ENCODE assay signal across 8 cellular contexts in the genomic region with DNA sequence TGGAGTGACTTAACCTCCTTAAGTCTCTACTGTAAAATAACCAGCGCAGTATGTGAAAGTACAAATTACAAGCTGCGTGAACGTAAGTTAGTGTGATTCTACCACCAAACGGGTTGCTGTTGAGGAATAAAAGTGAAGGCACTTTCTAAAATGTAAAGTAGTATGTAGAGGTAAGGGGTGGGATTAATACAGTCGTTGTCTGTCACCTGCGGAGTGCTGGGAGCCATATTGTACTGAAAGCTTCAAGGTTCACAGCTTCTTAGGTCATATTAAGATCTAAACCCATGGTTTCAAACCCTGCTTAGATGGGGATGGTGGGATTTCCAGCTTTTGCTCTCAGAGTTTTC. TPM values are rescaled to one million over a fixed set of nuclear protein-coding genes. Genes with fewer than 3 reads are reported as not detected.
DNase-seq lines count a peak whose midpoint lies in the region; ATAC-seq, FAIRE-seq and TF ChIP-seq lines count a peak whose summit lies in the region.

No MANE protein-coding gene starts in this region.

- H3K4ac ChIP-seq in trophoblast cell (ENCODE audit: low read depth, low read length), result peak overlapping the region; percentile 78

- POLR2A ChIA-PET in PC-9 (lab: Charles Lee; ENCODE audit: unreplicated experiment), result interaction anchor here (0.6 kb wide), 1 partner anchor 1123 kb away, joined by 9 read pairs; no protein-coding TSS in a partner anchor

- H3K4me3 ChIP-seq in PC-9, result peak overlapping the region; percentile 75
- H3K4me3 ChIP-seq in trophoblast cell (ENCODE audit: low read depth, low read length), result no peak overlapping the region

- no peak overlapping the region for H4K12ac ChIP-seq in trophoblast cell (ENCODE audit: low read depth, low read length)

- H3K4me2 ChIP-seq in PC-9 (peak overlapping the region; percentile 96), trophoblast cell (ENCODE audit: low read length) (peak overlapping the region; percentile 97)

- intact Hi-C loops in PC-9 (cut with micrococcal nuclease; ENCODE audit: unreplicated experiment), result loop anchor here (5.0 kb wide), 1 partner anchor 230 kb away; no protein-coding TSS in a partner anchor

- H3K27ac Mint-ChIP-seq in endothelial cell (ENCODE audit: unreplicated experiment), result peak overlapping the region; percentile 99

- H4K20me1 ChIP-seq in PC-9 (ENCODE audit: insufficient read depth), result no peaks in the 10 kb centered on the region; the same call in 1 of the 2 replicates

- H2AK5ac ChIP-seq in trophoblast cell (ENCODE audit: low read length), result no peak overlapping the region

- no peak for FAIRE-seq in D721Med (lab: Jason Lieb, UNC)

- TF ChIP-seq POLR2A in GM18505 (IDR thresholded peaks at IDR 0.05; ENCODE audit: borderline replicate concordance, extremely low read depth, insufficient read depth, insufficient read length), result peak; percentile 39

- H3K9me3 ChIP-seq in PC-9 (ENCODE audit: insufficient read depth, low read depth), result no peaks in the 10 kb centered on the region
- H3K9me3 ChIP-seq in trophoblast cell (ENCODE audit: insufficient read depth, low read depth, low read length), result no peaks in the 10 kb centered on the region

- peak overlapping the region; percentile 90 for H3K9ac ChIP-seq in trophoblast cell (ENCODE audit: low read length)

- no peak for DNase-seq in PC-9
- no peak for DNase-seq in endothelial cell (ENCODE audit: low spot score)
- no peak for DNase-seq in trophoblast cell
- no peak for DNase-seq in cortex of kidney (lab: John Stamatoyannopoulos, UW)
- DNase-seq in NCI-H345 (lab: John Stamatoyannopoulos, UW), result no peak
- no peak for DNase-seq in D721Med (ENCODE audit: insufficient read length, low spot score)

- no peaks in the 10 kb centered on the region for H3K9me2 ChIP-seq in PC-9 (ENCODE audit: insufficient read depth)

- no peak overlapping the region for H4K8ac ChIP-seq in trophoblast cell (ENCODE audit: low read depth, low read length)

- H3K23ac ChIP-seq in trophoblast cell (ENCODE audit: low read length), result no peak overlapping the region

- no CpG with 5 or more reads among the region's 6 CpGs for WGBS in trophoblast cell (ENCODE audit: extremely low coverage, insufficient coverage, insufficient read length)

- no peaks in the 10 kb centered on the region for H3K27me3 ChIP-seq in PC-9 (ENCODE audit: insufficient read depth, low read depth)
- H3K27me3 ChIP-seq in trophoblast cell (ENCODE audit: insufficient read depth, low read length), result no peaks in the 10 kb centered on the region

- H2BK5ac ChIP-seq in trophoblast cell (ENCODE audit: low read depth, low read length, poor library complexity), result no peak overlapping the region

- H3K18ac ChIP-seq in trophoblast cell (ENCODE audit: low read length), result no peak overlapping the region

- BruUV-seq in PC-9 (replicated peaks; lab: Mats Ljungman, UMichigan), result no TSS peak

- no peak overlapping the region for H2BK12ac ChIP-seq in trophoblast cell (ENCODE audit: low read length)

- no peak overlapping the region for H2BK120ac ChIP-seq in trophoblast cell (ENCODE audit: insufficient read depth, low read length, poor library complexity)

- H3K4me1 Mint-ChIP-seq in endothelial cell (ENCODE audit: unreplicated experiment), result peaks cover 35% of the 10 kb centered on the region

- H3K27me3 Mint-ChIP-seq in endothelial cell (ENCODE audit: unreplicated experiment), result peaks cover 15% of the 10 kb centered on the region

- H4K91ac ChIP-seq in trophoblast cell (ENCODE audit: low read depth, low read length), result no peak overlapping the region

- H3K14ac ChIP-seq in trophoblast cell (ENCODE audit: low read length), result no peak overlapping the region

- H3K36me3 Mint-ChIP-seq in endothelial cell (ENCODE audit: low read depth, unreplicated experiment), result peaks cover 6% of the 10 kb centered on the region

- H3K4me3 Mint-ChIP-seq in endothelial cell (ENCODE audit: unreplicated experiment), result peak overlapping the region; percentile 100

- peaks cover 15% of the 10 kb centered on the region for H3K79me1 ChIP-seq in trophoblast cell (ENCODE audit: low read length)

- peaks cover 23% of the 10 kb centered on the region; the same call in 1 of the 2 replicates for H3F3A ChIP-seq in PC-9 (ENCODE audit: insufficient read depth, low read depth)

- no peaks in the 10 kb centered on the region for H3K36me3 ChIP-seq in PC-9 (ENCODE audit: low read depth)
- H3K36me3 ChIP-seq in trophoblast cell (ENCODE audit: control insufficient read depth in 1 of 2, insufficient read depth in 2 of 2, low read length in 2 of 2), result peaks cover 3 to 5% of the 10 kb centered on the region in 2 experiments

- no peak for TF ChIP-seq CTCF in PC-9 (conservative IDR thresholded peaks at IDR 0.05)
- no peak for TF ChIP-seq CTCF in endothelial cell (IDR thresholded peaks at IDR 0.05; ENCODE audit: unreplicated experiment)
- no peak for TF ChIP-seq CTCF in D721Med (IDR thresholded peaks at IDR 0.05; ENCODE audit: insufficient read depth, missing control alignments)

- H3K79me2 ChIP-seq in PC-9 (ENCODE audit: low read depth), result peaks cover 96% of the 10 kb centered on the region
- peaks cover 18% of the 10 kb centered on the region for H3K79me2 ChIP-seq in trophoblast cell (ENCODE audit: control insufficient read depth, insufficient read depth, low read length, poor library complexity)

- CTCF ChIA-PET in PC-9 (lab: Charles Lee), result interaction anchor here (0.5 to 0.9 kb wide), 2 partner anchors 57 to 94 kb away, joined by 3 to 4 read pairs; no protein-coding TSS in a partner anchor

- H2AFZ ChIP-seq in PC-9 (peak overlapping the region; percentile 87), trophoblast cell (ENCODE audit: insufficient read depth, low read length, poor library complexity) (no peak overlapping the region)

- H3K4me1 ChIP-seq in PC-9 (replicated peaks; ENCODE audit: insufficient read depth), result peaks cover 56% of the 10 kb centered on the region
- H3K4me1 ChIP-seq in trophoblast cell (ENCODE audit: control insufficient read depth in 1 of 2, insufficient read depth in 2 of 2, low read length in 2 of 2), result peaks cover 2% of the 10 kb centered on the region in 2 experiments

- no peaks in the 10 kb centered on the region for H3K9me3 Mint-ChIP-seq in endothelial cell (ENCODE audit: unreplicated experiment)

- ATAC-seq in GM18505 (IDR thresholded peaks at IDR 0.05; ENCODE audit: unreplicated experiment) (no peak), HG03135 (IDR thresholded peaks at IDR 0.05; ENCODE audit: unreplicated experiment) (no peak)

- H3K27ac ChIP-seq in PC-9 (peak overlapping the region; percentile 32; the same call in 1 of the 2 replicates), trophoblast cell (ENCODE audit: low read depth, low read length) (peak overlapping the region; percentile 71)

RNA-seq across cellular contexts. Expression of a gene that starts 1.4 kb away (rescaled TPM):
- total RNA-seq in PC-9 (2021) (26.2 and 26.3 TPM in 2 replicates), endothelial cell (ENCODE audit: unreplicated experiment) (63.0 TPM)
- 46.5 and 46.7 TPM in 2 replicates for polyA plus RNA-seq in trophoblast cell (2013)

RNA-seq across cellular contexts. Expression of a gene that starts 1.6 kb away (rescaled TPM):
- total RNA-seq in PC-9 (2021), result 92.4 and 121 TPM in 2 replicates
- total RNA-seq in endothelial cell (ENCODE audit: unreplicated experiment), result 84.8 TPM
- 75.9 and 77.8 TPM in 2 replicates for polyA plus RNA-seq in trophoblast cell (2013)

RNA-seq across cellular contexts. Expression of a gene that starts 57.6 kb away (rescaled TPM):
- 19.8 and 23.6 TPM in 2 replicates for total RNA-seq in PC-9 (2021)
- 46.7 TPM for total RNA-seq in endothelial cell (ENCODE audit: unreplicated experiment)
- 26.3 and 26.9 TPM in 2 replicates for polyA plus RNA-seq in trophoblast cell (2013)
